In the genomic region with DNA sequence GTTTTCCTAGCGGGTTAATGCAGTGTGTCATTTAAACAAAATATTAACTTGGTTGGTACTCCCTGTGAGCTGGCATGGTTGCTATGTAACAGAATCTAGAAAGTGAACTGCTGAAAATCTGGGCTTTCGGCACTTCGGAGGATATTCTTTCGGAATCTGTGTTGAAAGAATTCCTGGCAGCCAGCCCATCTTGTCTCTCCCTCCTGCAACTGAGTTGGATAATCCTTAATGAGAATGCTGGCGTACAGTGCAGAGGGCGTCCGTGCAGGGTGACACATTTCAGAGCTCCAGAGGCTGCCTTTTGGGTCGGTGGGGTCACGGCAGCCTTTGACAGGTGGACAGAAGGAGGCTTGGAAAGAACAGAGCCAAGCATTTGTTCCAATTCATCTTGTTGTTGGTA, we compare ENCODE assay signal across 15 cellular contexts. TPM values are rescaled to one million over a fixed set of nuclear protein-coding genes. Genes with fewer than 3 reads are reported as not detected.
DNase-seq lines count a peak whose midpoint lies in the region; TF ChIP-seq lines count a peak whose summit lies in the region.
"Had no signal": no experiment of that assay in that cellular context is flagged by ENCODE, and none has a peak within 500 bp of the region (broad histone marks: within the 10 kb centered on the region; RNA-seq: fewer than 3 reads in every experiment).

No MANE protein-coding gene starts in this region.

- no peaks in the 10 kb centered on the region for H3K36me3 ChIP-seq in suprapubic skin
- H3K36me3 ChIP-seq: SJSA1, thoracic aorta had no signal

- H3K4me1 ChIP-seq in suprapubic skin: peaks cover 31% of the 10 kb centered on the region

- no peaks in the 10 kb centered on the region for H3K9me3 Mint-ChIP-seq in activated T-cell treated with anti-CD3 and anti-CD28 coated beads, Interleukin-2, amount 50 U/mL, for 24 hours
- H3K9me3 Mint-ChIP-seq: activated CD4-positive, alpha-beta T cell treated with anti-CD3 and anti-CD28 coated beads, Interleukin-2, amount 10 ng/mL, durations not matched to agents 24 days and 14 days had no signal

- 26% methylated on average over 9 of the region's 9 CpGs for WGBS in suprapubic skin

- peak overlapping the region in 52 of 59 donors; percentile 1 to 85 (median 71) for H3K4me3 ChIP-seq in dorsolateral prefrontal cortex
- no peak overlapping the region for H3K4me3 ChIP-seq in suprapubic skin
- H3K4me3 ChIP-seq: SJSA1, thoracic aorta had no signal

- H3K27me3 ChIP-seq in dorsolateral prefrontal cortex (peaks cover 0 to 8% (median 0%) of the 10 kb centered on the region in 45 donors), suprapubic skin (peaks cover 37% of the 10 kb centered on the region)

- intact Hi-C loops in dorsolateral prefrontal cortex (cut with DNase I): loop anchor here in 1 of 2 donors (10.0 kb wide), 3 partner anchors 133 to 323 kb away; no protein-coding TSS in a partner anchor

- H3K4me3 Mint-ChIP-seq in activated T-cell treated with anti-CD3 and anti-CD28 coated beads, Interleukin-2, amount 50 U/mL, for 24 hours: no peak overlapping the region
- H3K4me3 Mint-ChIP-seq: activated CD4-positive, alpha-beta T cell treated with anti-CD3 and anti-CD28 coated beads, Interleukin-2, amount 10 ng/mL, durations not matched to agents 24 days and 14 days; HFFc6 had no signal

- no peak overlapping the region for H3K27ac Mint-ChIP-seq in activated T-cell treated with anti-CD3 and anti-CD28 coated beads, Interleukin-2, amount 50 U/mL, for 24 hours
- H3K27ac Mint-ChIP-seq: activated CD4-positive, alpha-beta T cell treated with anti-CD3 and anti-CD28 coated beads, Interleukin-2, amount 10 ng/mL, durations not matched to agents 24 days and 14 days; HFFc6 had no signal

- peak; percentile 80 for DNase-seq in DMS 273 (lab: John Stamatoyannopoulos, UW; ENCODE audit: unreplicated experiment)
- no peak for DNase-seq in DMS 273 treated with DMSO at 0.1 percent for 48 hours (lab: John Stamatoyannopoulos, UW)
- DNase-seq in dorsolateral prefrontal cortex: peak in 7 of 10 donors; percentile 37 to 84 (median 56)
- peak; percentile 62 for DNase-seq in left kidney (ENCODE audit: low read depth, low spot score)
- DNase-seq in suprapubic skin (ENCODE audit: low spot score in 2 of 2): peak; percentile 78 to 85
- DNase-seq in activated T-cell treated with anti-CD3 and anti-CD28 coated beads, Interleukin-2, amount 50 U/mL, for 24 hours: no peak
- no peak for DNase-seq in NCI-H1092 treated with DMSO at 0.1 percent for 48 hours (lab: John Stamatoyannopoulos, UW)
- DNase-seq in RKO (ENCODE audit: low spot score): no peak
- DNase-seq: activated CD4-positive, alpha-beta T cell treated with anti-CD3 and anti-CD28 coated beads, Interleukin-2, amount 10 ng/mL, durations not matched to agents 24 days and 14 days; HFFc6; NCI-H2107; stimulated activated CD4-positive, alpha-beta T cell treated with anti-CD3 and anti-CD28 coated beads, Interleukin-4, amount 100 ng/mL, for 1 hour had no signal

- peaks cover 10% of the 10 kb centered on the region for H3K4me1 Mint-ChIP-seq in activated T-cell treated with anti-CD3 and anti-CD28 coated beads, Interleukin-2, amount 50 U/mL, for 24 hours (ENCODE audit: low read depth)
- H3K4me1 Mint-ChIP-seq: activated CD4-positive, alpha-beta T cell treated with anti-CD3 and anti-CD28 coated beads, Interleukin-2, amount 10 ng/mL, durations not matched to agents 24 days and 14 days had no signal

- no peaks in the 10 kb centered on the region for H3K36me3 Mint-ChIP-seq in activated T-cell treated with anti-CD3 and anti-CD28 coated beads, Interleukin-2, amount 50 U/mL, for 24 hours (ENCODE audit: low read depth)

- H3K27ac ChIP-seq in dorsolateral prefrontal cortex (peak overlapping the region in 1 of 59 donors; percentile 88), suprapubic skin (no peak overlapping the region)
- H3K27ac ChIP-seq: 22Rv1, SJSA1, thoracic aorta had no signal

- peaks cover 70% of the 10 kb centered on the region for H3K27me3 Mint-ChIP-seq in activated T-cell treated with anti-CD3 and anti-CD28 coated beads, Interleukin-2, amount 50 U/mL, for 24 hours

- TF ChIP-seq CTCF in dorsolateral prefrontal cortex (IDR thresholded peaks at IDR 0.05 in 54 of 56, conservative IDR thresholded peaks at IDR 0.05 in 2 of 56; ENCODE audit: low read depth in 1 of 56, partially characterized antibody in 56 of 56) (no peak), suprapubic skin (IDR thresholded peaks at IDR 0.05) (no peak)

- no peak for TF ChIP-seq POLR2A in suprapubic skin (IDR thresholded peaks at IDR 0.05)

- no peaks in the 10 kb centered on the region for H3K9me3 ChIP-seq in suprapubic skin
- H3K9me3 ChIP-seq: SJSA1, thoracic aorta had no signal

- TF ChIP-seq EP300 in suprapubic skin (IDR thresholded peaks at IDR 0.05): no peak

RNA-seq across cellular contexts. Expression of gene KAZN, which starts 3.6 kb away (rescaled TPM):
- total RNA-seq in dorsolateral prefrontal cortex: 10 to 100 TPM; 51.1 to 93.6 (median 76.3) TPM
- total RNA-seq in suprapubic skin: 10 to 100 TPM; 29.2 to 37.5 (median 31.7) TPM

Comparison
In these comparisons a context has a peak if more than half of its experiments do, and no peak if none do; other contexts are left out.
1. DNase-seq: peak in DMS 273 (single experiment), dorsolateral prefrontal cortex (7 of 10), left kidney (single experiment) and suprapubic skin (2 of 2); none in DMS 273 treated with DMSO at 0.1 percent for 48 hours (single experiment), activated T-cell treated with anti-CD3 and anti-CD28 coated beads, Interleukin-2, amount 50 U/mL, for 24 hours (single experiment), NCI-H1092 treated with DMSO at 0.1 percent for 48 hours (single experiment) and RKO (single experiment).